Comparison of ENCODE assay signal across 12 cellular contexts in genomic region chr6:170371588-170371987, GRCh38.
DNase-seq lines count a peak whose midpoint lies in the region; ATAC-seq and TF ChIP-seq lines count a peak whose summit lies in the region.
"Had no signal": no experiment of that assay in that cellular context is flagged by ENCODE, and none has a peak within 500 bp of the region (broad histone marks: within the 10 kb centered on the region; RNA-seq: fewer than 3 reads in every experiment).

No MANE protein-coding gene starts in this region.

- no peaks in the 10 kb centered on the region for H3K27me3 Mint-ChIP-seq in activated T-helper 17 cell treated with anti-CD3 and anti-CD28 coated beads, Interleukin-2, amount 50 U/mL, for 72 hours
- no peaks in the 10 kb centered on the region for H3K27me3 Mint-ChIP-seq in stimulated activated memory B cell treated with anti-CD40 and anti-IgM and Interleukin-4, amounts not matched to agents 10 μg/mL and 1 μg/mL and 100 μg/mL, for 72 hours
- H3K27me3 Mint-ChIP-seq: naive thymus-derived CD8-positive, alpha-beta T cell had no signal

- no peak for TF ChIP-seq POLR2A in GM18505 (IDR thresholded peaks at IDR 0.05; ENCODE audit: borderline replicate concordance, extremely low read depth, insufficient read depth, insufficient read length)

- no peaks in the 10 kb centered on the region for H3K9me3 Mint-ChIP-seq in activated naive CD4-positive, alpha-beta T cell treated with anti-CD3 and anti-CD28 coated beads, Interleukin-2, amount 50 U/mL, for 72 hours
- H3K9me3 Mint-ChIP-seq in activated T-helper 17 cell treated with anti-CD3 and anti-CD28 coated beads, Interleukin-2, amount 50 U/mL, for 72 hours, result no peaks in the 10 kb centered on the region
- no peaks in the 10 kb centered on the region for H3K9me3 Mint-ChIP-seq in stimulated activated memory B cell treated with anti-CD40 and anti-IgM and Interleukin-4, amounts not matched to agents 10 μg/mL and 1 μg/mL and 100 μg/mL, for 72 hours
- H3K9me3 Mint-ChIP-seq: activated T-helper 1 cell treated with anti-CD3 and anti-CD28 coated beads, Interleukin-12 subunit alpha, Interleukin-12 subunit beta, Interleukin-2, Interleukin-4 antibody, amounts not matched to agents 30 ng/mL and 10 ng/mL and 1 ng/mL, durations not matched to agents 14 hours and 24 hours and 36 hours had no signal

- H3K4me3 Mint-ChIP-seq in activated T-helper 17 cell treated with anti-CD3 and anti-CD28 coated beads, Interleukin-2, amount 50 U/mL, for 72 hours, result no peak overlapping the region
- no peak overlapping the region for H3K4me3 Mint-ChIP-seq in stimulated activated memory B cell treated with anti-CD40 and anti-IgM and Interleukin-4, amounts not matched to agents 10 μg/mL and 1 μg/mL and 100 μg/mL, for 72 hours
- H3K4me3 Mint-ChIP-seq: activated T-helper 1 cell treated with anti-CD3 and anti-CD28 coated beads, Interleukin-12 subunit alpha, Interleukin-12 subunit beta, Interleukin-2, Interleukin-4 antibody, amounts not matched to agents 30 ng/mL and 10 ng/mL and 1 ng/mL, durations not matched to agents 14 hours and 24 hours and 36 hours; naive thymus-derived CD8-positive, alpha-beta T cell had no signal

- peaks cover 8 to 9% of the 10 kb centered on the region in 2 donors for H3K36me3 Mint-ChIP-seq in activated naive CD4-positive, alpha-beta T cell treated with anti-CD3 and anti-CD28 coated beads, Interleukin-2, amount 50 U/mL, for 72 hours
- H3K36me3 Mint-ChIP-seq in activated T-helper 17 cell treated with anti-CD3 and anti-CD28 coated beads, Interleukin-2, amount 50 U/mL, for 72 hours (ENCODE audit: low read depth), result peaks cover 61% of the 10 kb centered on the region
- H3K36me3 Mint-ChIP-seq in stimulated activated memory B cell treated with anti-CD40 and anti-IgM and Interleukin-4, amounts not matched to agents 10 μg/mL and 1 μg/mL and 100 μg/mL, for 72 hours, result peaks cover 48% of the 10 kb centered on the region

- peak overlapping the region; percentile 72 to 83 for H3K27ac Mint-ChIP-seq in activated naive CD4-positive, alpha-beta T cell treated with anti-CD3 and anti-CD28 coated beads, Interleukin-2, amount 50 U/mL, for 72 hours
- peak overlapping the region; percentile 84 for H3K27ac Mint-ChIP-seq in activated T-helper 17 cell treated with anti-CD3 and anti-CD28 coated beads, Interleukin-2, amount 50 U/mL, for 72 hours
- H3K27ac Mint-ChIP-seq in stimulated activated memory B cell treated with anti-CD40 and anti-IgM and Interleukin-4, amounts not matched to agents 10 μg/mL and 1 μg/mL and 100 μg/mL, for 72 hours, result peak overlapping the region; percentile 13
- H3K27ac Mint-ChIP-seq: activated T-helper 1 cell treated with anti-CD3 and anti-CD28 coated beads, Interleukin-12 subunit alpha, Interleukin-12 subunit beta, Interleukin-2, Interleukin-4 antibody, amounts not matched to agents 30 ng/mL and 10 ng/mL and 1 ng/mL, durations not matched to agents 14 hours and 24 hours and 36 hours had no signal

- peaks cover 18% of the 10 kb centered on the region for H3K4me1 Mint-ChIP-seq in activated T-helper 17 cell treated with anti-CD3 and anti-CD28 coated beads, Interleukin-2, amount 50 U/mL, for 72 hours
- H3K4me1 Mint-ChIP-seq in stimulated activated memory B cell treated with anti-CD40 and anti-IgM and Interleukin-4, amounts not matched to agents 10 μg/mL and 1 μg/mL and 100 μg/mL, for 72 hours, result peaks cover 11% of the 10 kb centered on the region

- no peak for DNase-seq in activated naive CD4-positive, alpha-beta T cell treated with anti-CD3 and anti-CD28 coated beads, Interleukin-2, amount 50 U/mL, for 72 hours (ENCODE audit: low spot score in 2 of 2)
- DNase-seq in activated naive CD4-positive, alpha-beta T cell treated with anti-CD3 and anti-CD28 coated beads, Interleukin-2, amount 50 U/mL, for 16 hours, result no peak
- DNase-seq in iPS DF 4.7 (ENCODE audit: extremely low read depth, low spot score) (peak; percentile 3), NAMALWA (ENCODE audit: low spot score) (no peak)
- no peak for DNase-seq in central memory CD4-positive, alpha-beta T cell
- DNase-seq: naive thymus-derived CD8-positive, alpha-beta T cell; SJCRH30; WERI-Rb-1 had no signal

- ATAC-seq in activated naive CD4-positive, alpha-beta T cell treated with anti-CD3 and anti-CD28 coated beads, Interleukin-2, amount 50 U/mL, for 72 hours, result no peak
- no peak for ATAC-seq in activated T-helper 17 cell treated with anti-CD3 and anti-CD28 coated beads, Interleukin-2, amount 50 U/mL, for 72 hours (replicated peaks)
- no peak for ATAC-seq in stimulated activated memory B cell treated with anti-CD40 and anti-IgM and Interleukin-4, amounts not matched to agents 10 μg/mL and 1 μg/mL and 100 μg/mL, for 72 hours
- no peak for ATAC-seq in GM18505 (IDR thresholded peaks at IDR 0.05; ENCODE audit: unreplicated experiment)
- ATAC-seq: naive thymus-derived CD8-positive, alpha-beta T cell had no signal

Comparison
In these comparisons a context has a peak if more than half of its experiments do, and no peak if none do; other contexts are left out.
1. H3K27ac Mint-ChIP-seq: peak in every context shown above with its lines; median percentile 84 in activated T-helper 17 cell treated with anti-CD3 and anti-CD28 coated beads, Interleukin-2, amount 50 U/mL, for 72 hours; 78 in activated naive CD4-positive, alpha-beta T cell treated with anti-CD3 and anti-CD28 coated beads, Interleukin-2, amount 50 U/mL, for 72 hours; 13 in stimulated activated memory B cell treated with anti-CD40 and anti-IgM and Interleukin-4, amounts not matched to agents 10 μg/mL and 1 μg/mL and 100 μg/mL, for 72 hours.